In the genomic region with DNA sequence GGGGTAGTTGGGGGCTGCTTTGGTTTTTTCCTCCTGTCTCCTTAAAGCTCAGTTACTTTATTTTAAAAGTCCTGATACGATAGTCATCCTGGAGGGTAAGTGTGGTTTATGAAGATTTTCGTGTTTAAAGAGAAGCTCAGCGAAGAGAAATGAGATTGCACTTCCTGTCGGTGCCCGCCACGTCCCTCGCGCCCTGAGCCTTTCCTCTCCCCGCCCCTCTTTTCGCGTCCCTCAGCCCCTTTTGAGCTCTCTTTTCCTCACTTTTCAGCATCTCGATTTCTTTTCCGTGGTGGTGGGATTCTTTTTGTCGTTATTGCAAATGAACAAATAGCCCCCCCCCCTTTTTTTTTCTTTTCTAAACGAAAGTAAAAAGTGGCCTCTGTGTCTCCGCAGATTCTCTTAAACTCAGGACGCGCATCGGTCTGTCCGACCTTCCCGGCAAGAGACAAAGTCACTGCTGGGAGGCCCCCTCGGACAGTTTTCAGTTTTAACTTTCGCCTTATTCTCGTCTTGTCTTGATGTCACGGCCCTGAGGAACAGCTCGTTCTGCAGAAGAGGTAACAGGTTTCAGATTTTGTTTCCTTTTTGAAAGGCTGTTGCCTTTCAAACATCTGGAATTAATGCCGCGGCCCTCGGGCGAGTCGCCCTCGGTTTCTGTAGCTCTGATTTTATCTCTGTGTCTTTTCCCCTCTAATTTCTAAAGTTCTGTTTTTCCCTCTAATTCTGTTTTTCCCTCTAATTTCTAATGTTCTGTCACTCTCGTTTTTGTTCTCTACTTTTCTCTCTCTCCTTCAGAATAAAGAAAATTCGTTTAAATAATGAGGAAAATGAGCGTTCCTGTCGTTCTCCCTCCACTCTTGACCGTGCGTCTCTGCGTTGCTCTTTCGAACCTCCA, we compare ENCODE assay signal across 8 cellular contexts. TPM values are rescaled to one million over a fixed set of nuclear protein-coding genes. Genes with fewer than 3 reads are reported as not detected.
A peak's percentile ranks its signal among the peaks of the same experiment; 100 is the strongest.
DNase-seq lines count a peak whose midpoint lies in the region; ATAC-seq, FAIRE-seq and TF ChIP-seq lines count a peak whose summit lies in the region.

No MANE protein-coding gene starts in this region.

- CTCF ChIA-PET in A673 (lab: Charles Lee) = no interaction called here
- CTCF ChIA-PET in WTC11 (lab: Charles Lee) = interaction anchor here (1.1 to 3.8 kb wide), 5 partner anchors 9 to 280 kb away, joined by 3 to 16 read pairs (median 3); no protein-coding TSS in a partner anchor

- DNase-seq in A673 (ENCODE audit: low spot score) (peak; percentile 55), GM12891 (ENCODE audit: insufficient read length, low spot score) (no peak), WTC11 (ENCODE audit: low spot score) (peak; percentile 28), mesenchymal stem cell (peak; percentile 38), EL (no peak), ecto neural progenitor cell (ENCODE audit: low spot score) (no peak), NK-92 (lab: John Stamatoyannopoulos, UW; ENCODE audit: unreplicated experiment) (no peak)

- H3K36me3 ChIP-seq in A673 (ENCODE audit: insufficient read depth, low read length, poor library complexity, severe bottlenecking) (no peaks in the 10 kb centered on the region), mesenchymal stem cell (ENCODE audit: control insufficient read depth in 1 of 2, insufficient read depth in 2 of 2, low read depth in 1 of 2, low read length in 2 of 2) (peaks cover 0 to 4% of the 10 kb centered on the region in 2 experiments)

- no peak overlapping the region for H3K27ac Mint-ChIP-seq in WTC11

- POLR2A ChIA-PET in A673 (lab: Charles Lee; ENCODE audit: low non-redundant PET) (no interaction called here), WTC11 (lab: Charles Lee) (no interaction called here)

- H4K91ac ChIP-seq in mesenchymal stem cell (ENCODE audit: low read length) = no peak overlapping the region

- no peak overlapping the region for H3K4ac ChIP-seq in mesenchymal stem cell (ENCODE audit: low read depth in 1 of 2, low read length in 2 of 2)

- no peak overlapping the region for H2BK12ac ChIP-seq in mesenchymal stem cell (ENCODE audit: low read length in 2 of 2)

- peak overlapping the region in 1 of 2 experiments; percentile 74 for H3K23ac ChIP-seq in mesenchymal stem cell (ENCODE audit: low read length in 2 of 2)

- H2AFZ ChIP-seq in mesenchymal stem cell (ENCODE audit: low read depth, low read length) = no peak overlapping the region

- no peak overlapping the region for H3K9ac ChIP-seq in mesenchymal stem cell (ENCODE audit: low read length)

- no peak overlapping the region for H2AK5ac ChIP-seq in mesenchymal stem cell (ENCODE audit: low read length, severe bottlenecking)

- TF ChIP-seq POLR2A in GM12891 (IDR thresholded peaks at IDR 0.05; ENCODE audit: low read depth, low read length) = no peak

- WGBS in mesenchymal stem cell = 5% methylated on average over 35 of the region's 40 CpGs

- no peaks in the 10 kb centered on the region for H3K9me3 Mint-ChIP-seq in WTC11

- intact Hi-C loops in A673 (cut with micrococcal nuclease; ENCODE audit: unreplicated experiment) = no loop called here

- TF ChIP-seq CTCF in A673 (conservative IDR thresholded peaks at IDR 0.05; ENCODE audit: low read depth, low read length) = no peak
- TF ChIP-seq CTCF in WTC11 (IDR thresholded peaks at IDR 0.05) = no peak

- H3K4me1 ChIP-seq in A673 (ENCODE audit: insufficient read depth, low read length, poor library complexity, severe bottlenecking) (peaks cover 13% of the 10 kb centered on the region), mesenchymal stem cell (ENCODE audit: control insufficient read depth, insufficient read depth, low read depth, low read length) (peaks cover 45% of the 10 kb centered on the region)

- peak overlapping the region; percentile 42 for H3K4me3 ChIP-seq in A673 (ENCODE audit: low read depth, low read length, poor library complexity, severe bottlenecking)
- peak overlapping the region in 1 of 2 experiments; percentile 66 for H3K4me3 ChIP-seq in mesenchymal stem cell (ENCODE audit: insufficient read depth in 1 of 2, low read depth in 1 of 2, low read length in 2 of 2)

- no peak overlapping the region for H2BK120ac ChIP-seq in mesenchymal stem cell (ENCODE audit: low read depth, low read length)

- peaks cover 100% of the 10 kb centered on the region for H3K27me3 Mint-ChIP-seq in WTC11 (ENCODE audit: low read depth)

- H3K27me3 ChIP-seq in A673 (replicated peaks; ENCODE audit: insufficient read depth, low read depth, low read length, poor library complexity) = peaks cover 100% of the 10 kb centered on the region
- peaks cover 92 to 99% of the 10 kb centered on the region in 2 experiments for H3K27me3 ChIP-seq in mesenchymal stem cell (ENCODE audit: control insufficient read depth in 1 of 2, insufficient read depth in 1 of 2, low read length in 2 of 2)

- H3K79me1 ChIP-seq in mesenchymal stem cell (replicated peaks; ENCODE audit: low read length, poor library complexity, severe bottlenecking) = no peaks in the 10 kb centered on the region

- H4K8ac ChIP-seq in mesenchymal stem cell (ENCODE audit: low read length) = no peak overlapping the region

- H3K18ac ChIP-seq in mesenchymal stem cell (ENCODE audit: low read depth in 1 of 2, low read length in 2 of 2) = no peak overlapping the region

- no TSS peak for BruUV-seq in A673 (replicated peaks; lab: Mats Ljungman, UMichigan)

- peak overlapping the region; percentile 38 for H3K4me2 ChIP-seq in mesenchymal stem cell (ENCODE audit: low read length, poor library complexity, severe bottlenecking)

- no peak overlapping the region for H2BK15ac ChIP-seq in mesenchymal stem cell (ENCODE audit: low read depth, poor library complexity, severe bottlenecking)

- H3K4me3 Mint-ChIP-seq in WTC11 = peak overlapping the region; percentile 75

- no peak overlapping the region for H3K14ac ChIP-seq in mesenchymal stem cell (ENCODE audit: low read length in 2 of 2)

- H3K27ac ChIP-seq in A673 (ENCODE audit: low read depth, low read length, poor library complexity, severe bottlenecking) (no peak overlapping the region), mesenchymal stem cell (ENCODE audit: low read length, poor library complexity, severe bottlenecking) (no peak overlapping the region)

- no peaks in the 10 kb centered on the region for H3K9me3 ChIP-seq in A673 (ENCODE audit: low read depth, low read length, poor library complexity, severe bottlenecking)
- H3K9me3 ChIP-seq in mesenchymal stem cell (ENCODE audit: control insufficient read depth, low read length) = no peaks in the 10 kb centered on the region

- H3K4me1 Mint-ChIP-seq in WTC11 = peaks cover 70% of the 10 kb centered on the region

- peak; percentile 23 for FAIRE-seq in GM12891 (lab: Jason Lieb, UNC)

- ATAC-seq in WTC11 (no peak), GM19463 (IDR thresholded peaks at IDR 0.05; ENCODE audit: unreplicated experiment) (no peak)

- H2BK5ac ChIP-seq in mesenchymal stem cell (ENCODE audit: low read depth, low read length, poor library complexity, severe bottlenecking) = no peak overlapping the region

- H3K36me3 Mint-ChIP-seq in WTC11 = peaks cover 7% of the 10 kb centered on the region

TF ChIP-seq in GM12891, 5 proteins besides CTCF, POLR2A, EP300 and RAD21:
- TF ChIP-seq SPI1 (IDR thresholded peaks at IDR 0.05; ENCODE audit: low read depth, low read length) (no peak), TAF1 (IDR thresholded peaks at IDR 0.05; ENCODE audit: low read depth, low read length) (no peak), PAX5 (IDR thresholded peaks at IDR 0.05; ENCODE audit: insufficient read depth, low read length, severe bottlenecking) (no peak), POU2F2 (IDR thresholded peaks at IDR 0.05; ENCODE audit: low read depth, low read length) (no peak), POLR2AphosphoS5 (IDR thresholded peaks at IDR 0.05; ENCODE audit: low read depth, low read length) (no peak)

TF ChIP-seq in WTC11, 78 proteins besides CTCF, POLR2A, EP300 and RAD21:
- TF ChIP-seq, protein P1, sequence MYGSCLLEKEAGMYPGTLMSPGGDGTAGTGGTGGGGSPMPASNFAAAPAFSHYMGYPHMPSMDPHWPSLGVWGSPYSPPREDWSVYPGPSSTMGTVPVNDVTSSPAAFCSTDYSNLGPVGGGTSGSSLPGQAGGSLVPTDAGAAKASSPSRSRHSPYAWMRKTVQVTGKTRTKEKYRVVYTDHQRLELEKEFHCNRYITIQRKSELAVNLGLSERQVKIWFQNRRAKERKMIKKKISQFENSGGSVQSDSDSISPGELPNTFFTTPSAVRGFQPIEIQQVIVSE (CRISPR knock-in tag; IDR thresholded peaks at IDR 0.05; ENCODE audit: borderline replicate concordance) = no peak
- TF ChIP-seq, protein P2, sequence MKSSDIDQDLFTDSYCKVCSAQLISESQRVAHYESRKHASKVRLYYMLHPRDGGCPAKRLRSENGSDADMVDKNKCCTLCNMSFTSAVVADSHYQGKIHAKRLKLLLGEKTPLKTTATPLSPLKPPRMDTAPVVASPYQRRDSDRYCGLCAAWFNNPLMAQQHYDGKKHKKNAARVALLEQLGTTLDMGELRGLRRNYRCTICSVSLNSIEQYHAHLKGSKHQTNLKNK (CRISPR knock-in tag; IDR thresholded peaks at IDR 0.05) = no peak
- TF ChIP-seq FOXK1 (CRISPR knock-in tag; IDR thresholded peaks at IDR 0.05) (no peak), GTF2I (CRISPR knock-in tag; conservative IDR thresholded peaks at IDR 0.05) (no peak)

RNA-seq across cellular contexts. Expression of gene DMRTA2, which starts 1.0 kb away (rescaled TPM):
- total RNA-seq in A673 (2021) (0.28 and 0.37 TPM in 2 replicates), WTC11 (2021) (not detected in 3 replicates)
- polyA plus RNA-seq in GM12891 (2012; ENCODE audit: low read depth, missing spikeins) = 0.04 TPM
- polyA plus RNA-seq in mesenchymal stem cell (2013, experiment 1 of 2) = not detected
- polyA plus RNA-seq in mesenchymal stem cell (2013, experiment 2 of 2) = not detected

Comparison
In these comparisons a context has a peak if more than half of its experiments do, and no peak if none do; other contexts are left out.
1. DNase-seq: peak in A673 (single experiment), WTC11 (single experiment) and mesenchymal stem cell (single experiment); none in GM12891 (single experiment), EL (single experiment), ecto neural progenitor cell (single experiment) and NK-92 (single experiment).